27 cellular contexts compared by ENCODE assay signal in the genomic region with DNA sequence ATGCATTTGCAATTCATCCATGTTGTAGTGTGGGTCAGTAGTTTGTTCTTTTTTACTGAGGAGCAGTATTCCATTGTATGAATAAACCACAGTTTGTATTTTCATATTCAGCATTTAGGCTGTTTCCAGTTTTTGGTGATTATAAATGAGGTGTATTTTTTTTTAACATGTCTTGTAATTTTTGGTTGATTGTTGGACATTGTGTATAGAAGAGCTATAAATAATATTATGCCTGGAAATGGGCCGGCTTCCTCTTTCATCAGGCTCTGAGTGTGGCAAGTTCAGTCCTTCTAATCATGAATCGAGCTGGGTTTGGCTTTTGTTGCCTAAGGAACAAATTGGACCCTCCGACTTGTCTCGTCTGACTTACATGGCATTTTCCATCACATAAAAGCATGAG.
DNase-seq lines count a peak whose midpoint lies in the region; TF ChIP-seq lines count a peak whose summit lies in the region.
"Had no signal": no experiment of that assay in that cellular context is flagged by ENCODE, and none has a peak within 500 bp of the region (broad histone marks: within the 10 kb centered on the region; RNA-seq: fewer than 3 reads in every experiment).

No MANE protein-coding gene starts in this region.

- H3K4me1 ChIP-seq in HEK293 (ENCODE audit: control insufficient read depth, insufficient read depth, low read length), result no peaks in the 10 kb centered on the region
- H3K4me1 ChIP-seq: A549, BE2C, Caco-2 had no signal

- DNase-seq in amniotic stem cell (lab: John Stamatoyannopoulos, UW), result no peak
- DNase-seq: 8988T; ACHN; AML-193; BE2C; C1 segment of cervical spinal cord; Caco-2; Calu3; CD4-positive, alpha-beta memory T cell; CD4-positive, alpha-beta T cell; CD4-positive, CD25-positive, alpha-beta regulatory T cell; CD8-positive, alpha-beta memory T cell; CD8-positive, alpha-beta T cell; COR-L47; DMS 273 treated with DMSO at 0.1 percent for 48 hours; DMS153; DMS53; DMS79; DMS79 treated with DMSO at 0.1 percent for 48 hours; DND-41; EL had no signal

- H3K36me3 ChIP-seq in HEK293 (ENCODE audit: control insufficient read depth in 2 of 2, insufficient read depth in 1 of 2, low read length in 2 of 2), result no peaks in the 10 kb centered on the region
- H3K36me3 ChIP-seq: BE2C had no signal

- no peak for TF ChIP-seq CTCF in HEK293 (tag by site-specific recombination; IDR thresholded peaks at IDR 0.05)

- CTCF ChIA-PET in HEK293 (lab: Yijun Ruan, JAX), result no interaction called here

- no peak overlapping the region for H3K4me3 ChIP-seq in HEK293 (ENCODE audit: low read depth, low read length)
- H3K4me3 ChIP-seq: A549; BLaER1; BLaER1 treated with 17β-estradiol and CSF1 and Interleukin-3, amounts not matched to agents 10 nM and 100 nM had no signal

- no peak overlapping the region for H3K27ac ChIP-seq in HEK293 (ENCODE audit: extremely low read depth, low read depth, low read length)
- H3K27ac ChIP-seq: 22Rv1; A549; BLaER1; BLaER1 treated with 17β-estradiol and CSF1 and Interleukin-3, amounts not matched to agents 10 nM and 100 nM; C4-2B had no signal

- POLR2A ChIA-PET in HEK293 (lab: Yijun Ruan, JAX), result no interaction called here

- H3K9me3 ChIP-seq in HEK293 (ENCODE audit: control insufficient read depth, insufficient read depth, low read depth, low read length), result no peaks in the 10 kb centered on the region
- H3K9me3 ChIP-seq: A549, BE2C, Caco-2 had no signal

TF ChIP-seq in HEK293, 187 proteins besides CTCF, POLR2A, EP300 and RAD21:
- TF ChIP-seq SETDB1 (IDR thresholded peaks at IDR 0.05; ENCODE audit: insufficient read length, low read length) (peak; percentile 42), ZNF175 (tag by site-specific recombination; IDR thresholded peaks at IDR 0.05) (no peak)
- TF ChIP-seq, protein P1, sequence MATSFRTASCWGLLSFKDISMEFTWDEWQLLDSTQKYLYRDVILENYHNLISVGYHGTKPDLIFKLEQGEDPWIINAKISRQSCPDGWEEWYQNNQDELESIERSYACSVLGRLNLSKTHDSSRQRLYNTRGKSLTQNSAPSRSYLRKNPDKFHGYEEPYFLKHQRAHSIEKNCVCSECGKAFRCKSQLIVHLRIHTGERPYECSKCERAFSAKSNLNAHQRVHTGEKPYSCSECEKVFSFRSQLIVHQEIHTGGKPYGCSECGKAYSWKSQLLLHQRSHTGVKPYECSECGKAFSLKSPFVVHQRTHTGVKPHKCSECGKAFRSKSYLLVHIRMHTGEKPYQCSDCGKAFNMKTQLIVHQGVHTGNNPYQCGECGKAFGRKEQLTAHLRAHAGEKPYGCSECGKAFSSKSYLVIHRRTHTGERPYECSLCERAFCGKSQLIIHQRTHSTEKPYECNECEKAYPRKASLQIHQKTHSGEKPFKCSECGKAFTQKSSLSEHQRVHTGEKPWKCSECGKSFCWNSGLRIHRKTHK (tag by site-specific recombination; IDR thresholded peaks at IDR 0.05), result peak; percentile 97
